ENCODE assay signal across 1 cellular context in the genomic region with DNA sequence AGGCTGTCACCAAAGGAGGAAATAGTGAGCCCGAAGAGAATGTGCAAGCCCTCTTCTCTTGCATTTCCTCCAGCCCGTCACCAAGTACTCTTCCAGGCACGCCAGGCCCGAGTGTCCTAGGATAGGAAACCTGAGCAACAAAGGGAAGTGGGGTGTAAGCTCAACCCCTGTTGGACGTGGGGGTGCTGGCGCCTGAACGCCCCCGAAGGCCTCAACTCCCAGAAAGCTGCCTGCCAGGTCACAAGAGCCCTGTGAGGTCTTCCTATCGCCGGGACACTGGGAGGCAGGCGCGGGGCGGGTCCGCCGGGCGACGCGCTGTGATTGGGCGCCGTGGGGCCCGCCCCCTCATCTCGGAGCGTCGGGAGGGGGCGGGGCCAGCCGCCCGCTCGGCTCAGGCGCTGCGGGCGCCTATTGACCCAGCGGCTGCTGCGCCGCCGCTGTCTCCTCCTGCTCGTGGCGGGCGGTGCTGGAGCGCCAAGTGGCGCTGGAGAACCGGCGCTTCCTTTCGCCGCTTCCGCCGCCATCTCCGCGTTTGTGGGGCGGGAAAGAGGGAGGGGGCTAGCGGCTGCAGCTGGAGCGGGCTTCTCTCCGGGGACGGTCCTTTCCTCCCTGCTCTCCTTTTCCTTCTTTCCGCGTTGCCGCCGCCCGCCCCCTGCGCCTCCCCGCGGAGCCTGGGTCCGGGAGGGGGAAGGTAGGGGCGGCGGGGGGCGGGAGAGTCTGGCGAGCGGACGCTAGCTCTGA.
TF ChIP-seq lines count a peak whose summit lies in the region.

No MANE protein-coding gene starts in this region.

TF ChIP-seq in GM12878, 131 proteins besides CTCF, POLR2A, EP300 and RAD21 (continued from another document):
- TF ChIP-seq, protein P1, sequence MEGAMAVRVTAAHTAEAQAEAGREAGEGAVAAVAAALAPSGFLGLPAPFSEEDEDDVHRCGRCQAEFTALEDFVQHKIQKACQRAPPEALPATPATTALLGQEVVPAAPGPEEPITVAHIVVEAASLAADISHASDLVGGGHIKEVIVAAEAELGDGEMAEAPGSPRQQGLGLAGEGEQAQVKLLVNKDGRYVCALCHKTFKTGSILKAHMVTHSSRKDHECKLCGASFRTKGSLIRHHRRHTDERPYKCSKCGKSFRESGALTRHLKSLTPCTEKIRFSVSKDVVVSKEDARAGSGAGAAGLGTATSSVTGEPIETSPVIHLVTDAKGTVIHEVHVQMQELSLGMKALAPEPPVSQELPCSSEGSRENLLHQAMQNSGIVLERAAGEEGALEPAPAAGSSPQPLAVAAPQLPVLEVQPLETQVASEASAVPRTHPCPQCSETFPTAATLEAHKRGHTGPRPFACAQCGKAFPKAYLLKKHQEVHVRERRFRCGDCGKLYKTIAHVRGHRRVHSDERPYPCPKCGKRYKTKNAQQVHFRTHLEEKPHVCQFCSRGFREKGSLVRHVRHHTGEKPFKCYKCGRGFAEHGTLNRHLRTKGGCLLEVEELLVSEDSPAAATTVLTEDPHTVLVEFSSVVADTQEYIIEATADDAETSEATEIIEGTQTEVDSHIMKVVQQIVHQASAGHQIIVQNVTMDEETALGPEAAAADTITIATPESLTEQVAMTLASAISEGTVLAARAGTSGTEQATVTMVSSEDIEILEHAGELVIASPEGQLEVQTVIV (IDR thresholded peaks at IDR 0.05; ENCODE audit: borderline replicate concordance, partially characterized antibody), result no peak
- no peak for TF ChIP-seq ZBED1 (IDR thresholded peaks at IDR 0.05; ENCODE audit: borderline replicate concordance)
- TF ChIP-seq SMC3 (IDR thresholded peaks at IDR 0.05; ENCODE audit: borderline replicate concordance, low read length), result no peak
- no peak for TF ChIP-seq SUZ12 (IDR thresholded peaks at IDR 0.05; ENCODE audit: unreplicated experiment)
- TF ChIP-seq ZNF217 (IDR thresholded peaks at IDR 0.05), result no peak
- TF ChIP-seq POU2F2 (IDR thresholded peaks at IDR 0.05; ENCODE audit: borderline replicate concordance, low read depth, low read length), result peak; percentile 63; the same call in 1 of the 3 replicates
- TF ChIP-seq, protein P2, sequence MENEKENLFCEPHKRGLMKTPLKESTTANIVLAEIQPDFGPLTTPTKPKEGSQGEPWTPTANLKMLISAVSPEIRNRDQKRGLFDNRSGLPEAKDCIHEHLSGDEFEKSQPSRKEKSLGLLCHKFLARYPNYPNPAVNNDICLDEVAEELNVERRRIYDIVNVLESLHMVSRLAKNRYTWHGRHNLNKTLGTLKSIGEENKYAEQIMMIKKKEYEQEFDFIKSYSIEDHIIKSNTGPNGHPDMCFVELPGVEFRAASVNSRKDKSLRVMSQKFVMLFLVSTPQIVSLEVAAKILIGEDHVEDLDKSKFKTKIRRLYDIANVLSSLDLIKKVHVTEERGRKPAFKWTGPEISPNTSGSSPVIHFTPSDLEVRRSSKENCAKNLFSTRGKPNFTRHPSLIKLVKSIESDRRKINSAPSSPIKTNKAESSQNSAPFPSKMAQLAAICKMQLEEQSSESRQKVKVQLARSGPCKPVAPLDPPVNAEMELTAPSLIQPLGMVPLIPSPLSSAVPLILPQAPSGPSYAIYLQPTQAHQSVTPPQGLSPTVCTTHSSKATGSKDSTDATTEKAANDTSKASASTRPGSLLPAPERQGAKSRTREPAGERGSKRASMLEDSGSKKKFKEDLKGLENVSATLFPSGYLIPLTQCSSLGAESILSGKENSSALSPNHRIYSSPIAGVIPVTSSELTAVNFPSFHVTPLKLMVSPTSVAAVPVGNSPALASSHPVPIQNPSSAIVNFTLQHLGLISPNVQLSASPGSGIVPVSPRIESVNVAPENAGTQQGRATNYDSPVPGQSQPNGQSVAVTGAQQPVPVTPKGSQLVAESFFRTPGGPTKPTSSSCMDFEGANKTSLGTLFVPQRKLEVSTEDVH (IDR thresholded peaks at IDR 0.05; ENCODE audit: low read depth, partially characterized antibody), result no peak
- no peak for TF ChIP-seq POLR2AphosphoS2 (IDR thresholded peaks at IDR 0.05; ENCODE audit: low read depth, low read length)
- TF ChIP-seq ZNF274 (IDR thresholded peaks at IDR 0.05; ENCODE audit: insufficient read depth, insufficient read length), result no peak
- no peak for TF ChIP-seq ZNF207 (IDR thresholded peaks at IDR 0.05; ENCODE audit: borderline replicate concordance)
- TF ChIP-seq PAX5 (IDR thresholded peaks at IDR 0.05; ENCODE audit: borderline replicate concordance, low read depth, low read length), result no peak
- TF ChIP-seq, protein P3, sequence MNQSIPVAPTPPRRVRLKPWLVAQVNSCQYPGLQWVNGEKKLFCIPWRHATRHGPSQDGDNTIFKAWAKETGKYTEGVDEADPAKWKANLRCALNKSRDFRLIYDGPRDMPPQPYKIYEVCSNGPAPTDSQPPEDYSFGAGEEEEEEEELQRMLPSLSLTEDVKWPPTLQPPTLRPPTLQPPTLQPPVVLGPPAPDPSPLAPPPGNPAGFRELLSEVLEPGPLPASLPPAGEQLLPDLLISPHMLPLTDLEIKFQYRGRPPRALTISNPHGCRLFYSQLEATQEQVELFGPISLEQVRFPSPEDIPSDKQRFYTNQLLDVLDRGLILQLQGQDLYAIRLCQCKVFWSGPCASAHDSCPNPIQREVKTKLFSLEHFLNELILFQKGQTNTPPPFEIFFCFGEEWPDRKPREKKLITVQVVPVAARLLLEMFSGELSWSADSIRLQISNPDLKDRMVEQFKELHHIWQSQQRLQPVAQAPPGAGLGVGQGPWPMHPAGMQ (IDR thresholded peaks at IDR 0.05; ENCODE audit: borderline replicate concordance), result no peak
- no peak for TF ChIP-seq MTA2 (IDR thresholded peaks at IDR 0.05; ENCODE audit: low read depth)
- TF ChIP-seq DPF2 (IDR thresholded peaks at IDR 0.05), result no peak
- TF ChIP-seq RUNX3 (IDR thresholded peaks at IDR 0.05; ENCODE audit: low read length), result no peak
- TF ChIP-seq PAX8 (IDR thresholded peaks at IDR 0.05), result no peak
- TF ChIP-seq, protein P4, sequence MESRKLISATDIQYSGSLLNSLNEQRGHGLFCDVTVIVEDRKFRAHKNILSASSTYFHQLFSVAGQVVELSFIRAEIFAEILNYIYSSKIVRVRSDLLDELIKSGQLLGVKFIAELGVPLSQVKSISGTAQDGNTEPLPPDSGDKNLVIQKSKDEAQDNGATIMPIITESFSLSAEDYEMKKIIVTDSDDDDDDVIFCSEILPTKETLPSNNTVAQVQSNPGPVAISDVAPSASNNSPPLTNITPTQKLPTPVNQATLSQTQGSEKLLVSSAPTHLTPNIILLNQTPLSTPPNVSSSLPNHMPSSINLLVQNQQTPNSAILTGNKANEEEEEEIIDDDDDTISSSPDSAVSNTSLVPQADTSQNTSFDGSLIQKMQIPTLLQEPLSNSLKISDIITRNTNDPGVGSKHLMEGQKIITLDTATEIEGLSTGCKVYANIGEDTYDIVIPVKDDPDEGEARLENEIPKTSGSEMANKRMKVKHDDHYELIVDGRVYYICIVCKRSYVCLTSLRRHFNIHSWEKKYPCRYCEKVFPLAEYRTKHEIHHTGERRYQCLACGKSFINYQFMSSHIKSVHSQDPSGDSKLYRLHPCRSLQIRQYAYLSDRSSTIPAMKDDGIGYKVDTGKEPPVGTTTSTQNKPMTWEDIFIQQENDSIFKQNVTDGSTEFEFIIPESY (IDR thresholded peaks at IDR 0.05), result no peak
- TF ChIP-seq, protein P5, sequence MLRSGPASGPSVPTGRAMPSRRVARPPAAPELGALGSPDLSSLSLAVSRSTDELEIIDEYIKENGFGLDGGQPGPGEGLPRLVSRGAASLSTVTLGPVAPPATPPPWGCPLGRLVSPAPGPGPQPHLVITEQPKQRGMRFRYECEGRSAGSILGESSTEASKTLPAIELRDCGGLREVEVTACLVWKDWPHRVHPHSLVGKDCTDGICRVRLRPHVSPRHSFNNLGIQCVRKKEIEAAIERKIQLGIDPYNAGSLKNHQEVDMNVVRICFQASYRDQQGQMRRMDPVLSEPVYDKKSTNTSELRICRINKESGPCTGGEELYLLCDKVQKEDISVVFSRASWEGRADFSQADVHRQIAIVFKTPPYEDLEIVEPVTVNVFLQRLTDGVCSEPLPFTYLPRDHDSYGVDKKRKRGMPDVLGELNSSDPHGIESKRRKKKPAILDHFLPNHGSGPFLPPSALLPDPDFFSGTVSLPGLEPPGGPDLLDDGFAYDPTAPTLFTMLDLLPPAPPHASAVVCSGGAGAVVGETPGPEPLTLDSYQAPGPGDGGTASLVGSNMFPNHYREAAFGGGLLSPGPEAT (IDR thresholded peaks at IDR 0.05; ENCODE audit: low read depth), result peak; percentile 43; the same call in 1 of the 2 replicates
- no peak for TF ChIP-seq FOXK2 (IDR thresholded peaks at IDR 0.05)
- TF ChIP-seq, protein P6, sequence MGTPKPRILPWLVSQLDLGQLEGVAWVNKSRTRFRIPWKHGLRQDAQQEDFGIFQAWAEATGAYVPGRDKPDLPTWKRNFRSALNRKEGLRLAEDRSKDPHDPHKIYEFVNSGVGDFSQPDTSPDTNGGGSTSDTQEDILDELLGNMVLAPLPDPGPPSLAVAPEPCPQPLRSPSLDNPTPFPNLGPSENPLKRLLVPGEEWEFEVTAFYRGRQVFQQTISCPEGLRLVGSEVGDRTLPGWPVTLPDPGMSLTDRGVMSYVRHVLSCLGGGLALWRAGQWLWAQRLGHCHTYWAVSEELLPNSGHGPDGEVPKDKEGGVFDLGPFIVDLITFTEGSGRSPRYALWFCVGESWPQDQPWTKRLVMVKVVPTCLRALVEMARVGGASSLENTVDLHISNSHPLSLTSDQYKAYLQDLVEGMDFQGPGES (IDR thresholded peaks at IDR 0.05), result no peak
- peak in 1 of 2 experiments; percentile 29; a peak in 1 of 4 replicates for TF ChIP-seq ETV6 (conservative IDR thresholded peaks at IDR 0.05 in 1 of 2, IDR thresholded peaks at IDR 0.05 in 1 of 2; ENCODE audit: borderline replicate concordance in 1 of 2, low read depth in 1 of 2)
